17 cellular contexts compared by ENCODE assay signal in the genomic region with DNA sequence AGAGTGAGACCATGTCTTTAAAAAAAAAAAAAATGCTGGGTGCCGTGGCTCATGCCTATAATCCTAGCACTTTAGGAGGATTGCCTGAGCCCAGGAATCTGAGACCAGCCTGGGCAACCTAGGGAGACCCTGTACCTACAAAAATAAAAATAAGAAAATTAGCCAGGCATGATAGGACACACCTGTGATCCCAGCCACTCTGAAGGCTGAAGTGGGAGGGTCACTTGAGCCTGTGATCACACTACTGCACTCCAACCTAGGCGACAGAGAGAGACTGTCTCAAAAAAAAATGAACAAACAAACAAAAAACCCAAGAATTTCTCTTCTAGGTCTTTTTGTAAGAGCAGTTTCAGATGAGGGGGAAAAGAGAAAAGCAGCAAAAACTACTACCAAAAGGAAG.
"Had no signal": no experiment of that assay in that cellular context is flagged by ENCODE, and none has a peak within 500 bp of the region (broad histone marks: within the 10 kb centered on the region; RNA-seq: fewer than 3 reads in every experiment).

No MANE protein-coding gene starts in this region.

- ATAC-seq: left lung; stimulated activated naive B cell treated with anti-CD40 and anti-IgM and Interleukin-4, amounts not matched to agents 10 μg/mL and 1 μg/mL and 100 μg/mL, for 72 hours had no signal

- H3K4me3 Mint-ChIP-seq: activated B cell treated with CpG ODN at 0.5 μM for 24 hours; activated naive CD8-positive, alpha-beta T cell; mesothelial cell of epicardium; stimulated activated naive B cell treated with anti-CD40 and anti-IgM and Interleukin-4, amounts not matched to agents 10 μg/mL and 1 μg/mL and 100 μg/mL, for 72 hours had no signal

- H3K4me1 Mint-ChIP-seq: activated B cell treated with CpG ODN at 0.5 μM for 24 hours; mesothelial cell of epicardium; stimulated activated naive B cell treated with anti-CD40 and anti-IgM and Interleukin-4, amounts not matched to agents 10 μg/mL and 1 μg/mL and 100 μg/mL, for 72 hours had no signal

- H3K27ac Mint-ChIP-seq: activated B cell treated with CpG ODN at 0.5 μM for 24 hours; activated naive CD8-positive, alpha-beta T cell; mesothelial cell of epicardium; stimulated activated naive B cell treated with anti-CD40 and anti-IgM and Interleukin-4, amounts not matched to agents 10 μg/mL and 1 μg/mL and 100 μg/mL, for 72 hours had no signal

- H3K27me3 Mint-ChIP-seq: activated B cell treated with CpG ODN at 0.5 μM for 24 hours; activated naive CD8-positive, alpha-beta T cell; stimulated activated naive B cell treated with anti-CD40 and anti-IgM and Interleukin-4, amounts not matched to agents 10 μg/mL and 1 μg/mL and 100 μg/mL, for 72 hours had no signal

- H3K9me3 Mint-ChIP-seq: activated B cell treated with CpG ODN at 0.5 μM for 24 hours; mesothelial cell of epicardium; stimulated activated naive B cell treated with anti-CD40 and anti-IgM and Interleukin-4, amounts not matched to agents 10 μg/mL and 1 μg/mL and 100 μg/mL, for 72 hours had no signal

- DNase-seq: activated B cell treated with CpG ODN at 0.5 μM for 24 hours; activated CD4-positive, alpha-beta T cell treated with anti-CD3 and anti-CD28 coated beads for 4 hours; activated gamma-delta T cell; activated T-cell treated with anti-CD3 and anti-CD28 coated beads for 4 hours; amygdala; dorsolateral prefrontal cortex; head of caudate nucleus; kidney; left lung; occipital lobe; retina; spleen; stimulated activated CD4-positive, alpha-beta T cell treated with anti-CD3 and anti-CD28 coated beads, Interleukin-4, amount 100 ng/mL, for 4 hours; stimulated activated naive B cell treated with anti-CD40 and anti-IgM and Interleukin-4, amounts not matched to agents 10 μg/mL and 1 μg/mL and 100 μg/mL, for 72 hours; transverse colon had no signal
